In the genomic region with DNA sequence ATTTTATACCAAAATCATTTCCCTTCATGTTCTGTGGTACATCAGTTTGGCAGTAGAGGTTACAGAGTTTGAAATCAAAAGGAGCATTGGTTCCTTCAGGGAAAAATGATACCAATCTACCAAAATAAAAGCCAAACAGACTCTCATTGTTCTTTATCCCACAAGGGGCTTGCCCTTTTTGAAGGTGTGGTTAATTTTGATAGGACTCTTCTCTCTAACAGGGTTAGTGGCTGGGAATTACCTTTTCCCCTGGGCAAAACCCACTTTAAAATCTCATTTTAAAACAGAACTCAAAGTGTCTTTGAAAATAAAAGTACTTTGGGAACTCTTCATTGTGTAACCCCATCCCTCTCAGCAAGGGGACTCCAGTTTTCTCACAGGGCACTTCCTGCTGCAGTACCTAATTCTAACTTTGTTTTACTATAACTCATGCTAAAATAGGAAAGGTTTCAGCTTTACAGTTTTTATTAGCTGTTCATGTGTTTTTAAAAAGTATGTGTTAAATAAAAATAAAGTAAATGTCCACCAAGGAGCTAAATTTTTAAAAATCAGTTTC, we compare ENCODE assay signal across 12 cellular contexts. TPM values are rescaled to one million over a fixed set of nuclear protein-coding genes. Genes with fewer than 3 reads are reported as not detected.
DNase-seq lines count a peak whose midpoint lies in the region; ATAC-seq and TF ChIP-seq lines count a peak whose summit lies in the region.
"Had no signal": no experiment of that assay in that cellular context is flagged by ENCODE, and none has a peak within 500 bp of the region (broad histone marks: within the 10 kb centered on the region; RNA-seq: fewer than 3 reads in every experiment).

No MANE protein-coding gene starts in this region.

- no peak overlapping the region for H2BK20ac ChIP-seq in H9 (ENCODE audit: low read depth, low read length, poor library complexity, severe bottlenecking)

- H3K27me3 Mint-ChIP-seq in stimulated activated memory B cell treated with anti-CD40 and anti-IgM and Interleukin-4, amounts not matched to agents 10 μg/mL and 1 μg/mL and 100 μg/mL, for 72 hours, result no peaks in the 10 kb centered on the region
- no peaks in the 10 kb centered on the region; the same call in 1 of the 2 replicates for H3K27me3 Mint-ChIP-seq in H9 (ENCODE audit: low read depth)

- H3T11ph ChIP-seq in H9 (ENCODE audit: low read length), result no peak overlapping the region

- H3K9me3 Mint-ChIP-seq in stimulated activated memory B cell treated with anti-CD40 and anti-IgM and Interleukin-4, amounts not matched to agents 10 μg/mL and 1 μg/mL and 100 μg/mL, for 72 hours, result no peaks in the 10 kb centered on the region
- H3K9me3 Mint-ChIP-seq in H9, result no peaks in the 10 kb centered on the region
- H3K9me3 Mint-ChIP-seq: mesothelial cell of epicardium had no signal

- peaks cover 41% of the 10 kb centered on the region for H3K4me1 Mint-ChIP-seq in stimulated activated memory B cell treated with anti-CD40 and anti-IgM and Interleukin-4, amounts not matched to agents 10 μg/mL and 1 μg/mL and 100 μg/mL, for 72 hours
- peaks cover 12 to 13% of the 10 kb centered on the region in 2 experiments for H3K4me1 Mint-ChIP-seq in H9

- no peak overlapping the region for H3K4ac ChIP-seq in H9 (ENCODE audit: low read depth, low read length)

- no peak overlapping the region for H4K5ac ChIP-seq in H9 (ENCODE audit: insufficient read length, low read depth, low read length)

- H3K4me1 ChIP-seq in ACC112 (ENCODE audit: control insufficient read depth, insufficient read depth, low read length, unreplicated experiment) (peaks cover 26% of the 10 kb centered on the region), iPS-20b (ENCODE audit: insufficient read depth, low read length) (peaks cover 8% of the 10 kb centered on the region; the same call in 1 of the 2 replicates), H9 (ENCODE audit: insufficient read depth, low read length) (no peaks in the 10 kb centered on the region)

- H3K23ac ChIP-seq in H9 (ENCODE audit: insufficient read length, low read depth, low read length), result no peak overlapping the region

- H3K9ac ChIP-seq in iPS-20b (ENCODE audit: low read depth, low read length), result peak overlapping the region; percentile 13; the same call in 1 of the 2 replicates
- no peak overlapping the region for H3K9ac ChIP-seq in H9 (ENCODE audit: extremely low read depth, insufficient read length, low read length)
- H3K9ac ChIP-seq: parathyroid adenoma had no signal

- no peaks in the 10 kb centered on the region for H3K79me1 ChIP-seq in H9 (ENCODE audit: insufficient read depth, low read depth, low read length, poor library complexity, severe bottlenecking)

- no peak overlapping the region for H2BK5ac ChIP-seq in H9 (ENCODE audit: insufficient read length, low read length)

- H3K4me3 ChIP-seq in ACC112 (ENCODE audit: low read depth, low read length), result no peak overlapping the region
- no peak overlapping the region for H3K4me3 ChIP-seq in iPS-20b (ENCODE audit: low read length)

- no peaks in the 10 kb centered on the region for H3K9me3 ChIP-seq in iPS-20b (ENCODE audit: insufficient read depth, low read depth, low read length)
- H3K9me3 ChIP-seq in H9 (ENCODE audit: control insufficient read depth, low read depth, low read length), result no peaks in the 10 kb centered on the region

- peak; percentile 15 for DNase-seq in SW480 (ENCODE audit: low spot score)
- DNase-seq in ureter (ENCODE audit: low spot score), result no peak
- no peak for DNase-seq in H9
- no peak for DNase-seq in omental fat pad (ENCODE audit: low spot score)
- DNase-seq: NCI-H510A treated with DMSO at 0.1 percent for 48 hours had no signal

- H3K4me3 Mint-ChIP-seq in stimulated activated memory B cell treated with anti-CD40 and anti-IgM and Interleukin-4, amounts not matched to agents 10 μg/mL and 1 μg/mL and 100 μg/mL, for 72 hours, result no peak overlapping the region
- H3K4me3 Mint-ChIP-seq in H9, result no peak overlapping the region
- H3K4me3 Mint-ChIP-seq: activated CD8-positive, alpha-beta T cell treated with anti-CD3 and anti-CD28 coated beads, Interleukin-2, amount 10 ng/mL, durations not matched to agents 7 days and 5 days; mesothelial cell of epicardium had no signal

- H3K36me3 Mint-ChIP-seq in stimulated activated memory B cell treated with anti-CD40 and anti-IgM and Interleukin-4, amounts not matched to agents 10 μg/mL and 1 μg/mL and 100 μg/mL, for 72 hours, result no peaks in the 10 kb centered on the region
- no peaks in the 10 kb centered on the region for H3K36me3 Mint-ChIP-seq in H9 (ENCODE audit: insufficient read depth in 1 of 3, low read depth in 3 of 3)
- H3K36me3 Mint-ChIP-seq: mesothelial cell of epicardium had no signal

- H3K23me2 ChIP-seq in H9 (ENCODE audit: insufficient read length, low read depth, low read length, poor library complexity, severe bottlenecking), result no peaks in the 10 kb centered on the region

- ATAC-seq in GM18907 (IDR thresholded peaks at IDR 0.05; ENCODE audit: unreplicated experiment) (peak; percentile 28), omental fat pad (ENCODE audit: low FRiP score) (no peak)
- ATAC-seq in stimulated activated memory B cell treated with anti-CD40 and anti-IgM and Interleukin-4, amounts not matched to agents 10 μg/mL and 1 μg/mL and 100 μg/mL, for 72 hours, result no peak

- H3K56ac ChIP-seq in H9 (ENCODE audit: insufficient read length, low read depth, low read length), result no peak overlapping the region

- H3K4me2 ChIP-seq in H9 (ENCODE audit: insufficient read depth, insufficient read length, low read length), result no peak overlapping the region

- H3K27ac Mint-ChIP-seq in stimulated activated memory B cell treated with anti-CD40 and anti-IgM and Interleukin-4, amounts not matched to agents 10 μg/mL and 1 μg/mL and 100 μg/mL, for 72 hours, result no peak overlapping the region
- no peak overlapping the region for H3K27ac Mint-ChIP-seq in H9
- H3K27ac Mint-ChIP-seq: activated CD8-positive, alpha-beta T cell treated with anti-CD3 and anti-CD28 coated beads, Interleukin-2, amount 10 ng/mL, durations not matched to agents 7 days and 5 days had no signal

- H3K27me3 ChIP-seq in ACC112 (ENCODE audit: insufficient read depth, low read length) (no peaks in the 10 kb centered on the region), iPS-20b (ENCODE audit: insufficient read depth, low read length) (no peaks in the 10 kb centered on the region), H9 (ENCODE audit: insufficient read depth, low read length) (no peaks in the 10 kb centered on the region)

- no peak overlapping the region for H2BK15ac ChIP-seq in H9 (ENCODE audit: low read depth, low read length)

- TF ChIP-seq CTCF in H9 (conservative IDR thresholded peaks at IDR 0.05) (no peak), omental fat pad (IDR thresholded peaks at IDR 0.05) (no peak)

- no peak overlapping the region for H4K8ac ChIP-seq in H9 (replicated peaks; ENCODE audit: insufficient read length, low read depth, low read length)

- H3K27ac ChIP-seq in ACC112 (ENCODE audit: low read depth, low read length), result peak overlapping the region; percentile 1; the same call in 1 of the 2 replicates
- no peak overlapping the region for H3K27ac ChIP-seq in iPS-20b (ENCODE audit: low read length)
- no peak overlapping the region for H3K27ac ChIP-seq in H9 (ENCODE audit: insufficient read length, low read depth, low read length)
- H3K27ac ChIP-seq: parathyroid adenoma had no signal

- no peak overlapping the region for H3K18ac ChIP-seq in H9 (ENCODE audit: insufficient read length, low read depth, low read length)

- no peak overlapping the region for H4K91ac ChIP-seq in H9 (ENCODE audit: insufficient read length, low read depth, low read length)

- H2BK12ac ChIP-seq in H9 (ENCODE audit: insufficient read length, low read depth, low read length), result no peak overlapping the region

- H4K20me1 ChIP-seq in H9 (ENCODE audit: control insufficient read depth, insufficient read depth, insufficient read length), result no peaks in the 10 kb centered on the region

- no peak overlapping the region for H2AK5ac ChIP-seq in H9 (ENCODE audit: insufficient read length, low read length)

- H3K36me3 ChIP-seq in ACC112 (ENCODE audit: insufficient read depth, low read length) (no peaks in the 10 kb centered on the region), iPS-20b (ENCODE audit: insufficient read depth, low read depth, low read length) (no peaks in the 10 kb centered on the region)

- H2BK120ac ChIP-seq in H9 (ENCODE audit: low read depth, low read length, poor library complexity, severe bottlenecking), result no peak overlapping the region

- no peaks in the 10 kb centered on the region for H3K79me2 ChIP-seq in ACC112 (ENCODE audit: control insufficient read depth, insufficient read depth, low read length, unreplicated experiment)
- no peaks in the 10 kb centered on the region for H3K79me2 ChIP-seq in H9 (ENCODE audit: insufficient read depth, low read length)

- no peak overlapping the region for H3K14ac ChIP-seq in H9 (ENCODE audit: insufficient read depth, low read length)

- H2AFZ ChIP-seq in ACC112 (ENCODE audit: low read length, unreplicated experiment), result no peak overlapping the region
- H2AFZ ChIP-seq in H9 (ENCODE audit: low read length), result no peak overlapping the region
- H2AFZ ChIP-seq: parathyroid adenoma had no signal

RNA-seq across cellular contexts. Expression of gene SMNDC1, which starts 30.6 kb away (rescaled TPM):
- total RNA-seq in ureter, result 27.9 TPM
- 55.7 and 57.7 TPM in 2 replicates for total RNA-seq in H9 (2021)
- total RNA-seq in omental fat pad, result 10 to 100 TPM in 2 of 4 donors, 1 to 10 TPM in 2; 8.1 to 20.4 (median 14.1) TPM
